ENCODE assay signal across 32 cellular contexts in genomic region chr4:48467891-48468290, GRCh38. TPM values are rescaled to one million over a fixed set of nuclear protein-coding genes. Genes with fewer than 3 reads are reported as not detected.
"Had no signal": no experiment of that assay in that cellular context is flagged by ENCODE, and none has a peak within 500 bp of the region (broad histone marks: within the 10 kb centered on the region; RNA-seq: fewer than 3 reads in every experiment).

No MANE protein-coding gene starts in this region.

- ATAC-seq: activated CD4-positive, CD25-positive, alpha-beta regulatory T cell treated with anti-CD3 and anti-CD28 coated beads, Interleukin-2, amount 50 U/mL, for 24 hours; heart left ventricle; naive thymus-derived CD4-positive, alpha-beta T cell; right cardiac atrium; stimulated activated naive CD8-positive, alpha-beta T cell treated with anti-CD3 and anti-CD28 coated beads, Interleukin-15, Interleukin-2, amounts not matched to agents 100 U/mL and 50 U/mL, for 24 hours had no signal

- H3K27me3 ChIP-seq: heart left ventricle had no signal

- H3K9me3 ChIP-seq: thoracic aorta had no signal

- DNase-seq: activated CD4-positive, alpha-beta memory T cell treated with anti-CD3 and anti-CD28 coated beads for 36 hours; activated CD4-positive, alpha-beta T cell treated with anti-CD3 and anti-CD28 coated beads for 48 hours; activated CD8-positive, alpha-beta memory T cell treated with anti-CD3 and anti-CD28 coated beads, Interleukin-2, amount 50 U/mL, for 4 hours; activated gamma-delta T cell; activated naive CD4-positive, alpha-beta T cell treated with anti-CD3 and anti-CD28 coated beads, Interleukin-2, amount 50 U/mL, for 16 hours; activated T-cell treated with anti-CD3 and anti-CD28 coated beads, Interleukin-2, amount 50 U/mL, for 24 hours; amygdala; caudate nucleus; foreskin fibroblast; hypothalamus; immature natural killer cell; kidney; naive thymus-derived CD4-positive, alpha-beta T cell; nucleus accumbens; right cardiac atrium; stimulated activated CD4-positive, alpha-beta T cell treated with anti-CD3 and anti-CD28 coated beads, Interleukin-4, amount 100 ng/mL, for 1 hour; stimulated activated naive CD8-positive, alpha-beta T cell treated with anti-CD3 and anti-CD28 coated beads, Interleukin-15, Interleukin-2, amounts not matched to agents 100 U/mL and 50 U/mL, for 24 hours; T1000; trophoblast cell; WERI-Rb-1 had no signal

- H3K27ac ChIP-seq: heart left ventricle, parathyroid adenoma, thoracic aorta, WERI-Rb-1 had no signal

- H2AFZ ChIP-seq: parathyroid adenoma had no signal

- H3K36me3 ChIP-seq: heart left ventricle, thoracic aorta, WERI-Rb-1 had no signal

- H3K4me3 ChIP-seq: heart left ventricle, thoracic aorta had no signal

- H3K4me1 ChIP-seq: heart left ventricle, parathyroid adenoma had no signal

- H3K79me2 ChIP-seq: parathyroid adenoma had no signal

RNA-seq across cellular contexts. Expression of gene SLC10A4, which starts 15.3 kb away (rescaled TPM):
- total RNA-seq: activated CD4-positive, alpha-beta memory T cell treated with anti-CD3 and anti-CD28 coated beads for 36 hours; endothelial cell of umbilical vein; pulmonary artery endothelial cell had no signal
- polyA plus RNA-seq: immature natural killer cell had no signal

RNA-seq across cellular contexts. Expression of gene ZAR1, which starts 22.2 kb away (rescaled TPM):
- total RNA-seq: activated CD4-positive, alpha-beta memory T cell treated with anti-CD3 and anti-CD28 coated beads for 36 hours; activated CD8-positive, alpha-beta memory T cell treated with anti-CD3 and anti-CD28 coated beads for 36 hours; endothelial cell of umbilical vein; heart left ventricle; kidney; lower leg skin; naive thymus-derived CD4-positive, alpha-beta T cell; neural crest cell; pulmonary artery endothelial cell; right cardiac atrium; skeletal muscle tissue; T-helper 1 cell treated with Interleukin-12 subunit alpha and Interleukin-12 subunit beta and Interleukin-4 antibody, amounts not matched to agents 30 ng/mL and 1 ng/mL, for 36 hours had no signal
- polyA plus RNA-seq: endothelial cell of umbilical vein; esophagus; heart left ventricle; immature natural killer cell; naive thymus-derived CD4-positive, alpha-beta T cell; right cardiac atrium had no signal
